8 cellular contexts compared by ENCODE assay signal in the genomic region with DNA sequence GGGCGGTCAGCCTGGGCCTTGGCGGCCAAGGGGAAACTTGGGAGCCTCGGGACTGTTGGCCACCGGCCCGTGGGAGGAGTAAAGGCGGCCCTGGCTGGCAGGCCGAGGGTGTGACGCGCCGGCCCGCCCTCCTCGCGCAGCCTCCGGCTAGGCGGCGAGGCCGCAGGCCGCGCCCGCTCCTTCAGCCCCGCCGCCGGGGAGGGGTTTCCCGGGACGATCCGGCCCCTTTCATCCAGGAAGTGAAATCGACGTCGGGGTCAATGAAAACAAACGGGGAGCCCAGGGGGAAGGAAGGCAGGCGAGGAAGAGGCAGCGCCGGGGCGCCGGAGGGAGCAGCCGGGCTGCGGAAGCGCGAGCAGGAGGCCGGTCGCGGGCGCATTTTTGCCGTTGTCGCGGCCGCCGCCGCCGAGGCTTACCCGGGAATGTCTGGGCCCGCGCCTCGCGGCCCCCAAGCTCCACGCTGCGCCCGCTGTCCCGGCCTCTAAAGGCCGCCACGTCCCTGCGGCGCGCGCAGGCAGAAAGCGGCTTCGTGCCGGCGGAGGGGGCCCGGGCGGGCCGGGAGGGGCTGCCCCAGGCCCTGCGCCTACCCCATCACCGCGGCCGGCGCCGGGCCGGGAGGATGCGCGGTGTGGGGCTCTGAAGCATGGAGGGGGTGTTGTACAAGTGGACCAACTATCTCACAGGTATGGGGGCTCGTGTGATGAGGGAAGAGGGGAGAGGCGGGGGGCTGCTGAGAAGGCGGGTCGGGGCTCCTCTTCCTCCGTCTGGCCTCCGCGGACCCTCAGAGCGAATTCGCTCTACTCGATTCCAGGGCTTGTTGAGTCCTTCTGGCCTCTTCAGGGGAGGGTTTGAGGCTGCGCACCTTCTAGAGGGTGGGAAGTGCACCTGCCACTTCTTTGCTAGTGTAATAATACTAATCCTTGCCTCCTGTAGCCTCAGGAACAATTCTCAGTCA. TPM values are rescaled to one million over a fixed set of nuclear protein-coding genes. Genes with fewer than 3 reads are reported as not detected.
A peak's percentile ranks its signal among the peaks of the same experiment; 100 is the strongest.
DNase-seq lines count a peak whose midpoint lies in the region; ATAC-seq and TF ChIP-seq lines count a peak whose summit lies in the region.

A gene (plus strand): TSS at position 231 of the 955 bp plus-strand sequence. CDS start 413 bp downstream, at position 644.

- no peaks in the 10 kb centered on the region for H3K9me3 ChIP-seq in BE2C

- H3K4me3 ChIP-seq in BE2C (ENCODE audit: low read depth, low read length), result peak within 1 kb of the TSS; percentile 63

- intact Hi-C loops in left colon (cut with DNase I, micrococcal nuclease), result no loop called here

- ATAC-seq in HG03439 (IDR thresholded peaks at IDR 0.05; ENCODE audit: unreplicated experiment) (peak; percentile 73), left colon (peak; percentile 90)

- peaks cover 4% of the 10 kb centered on the region; the same call in 1 of the 2 replicates for H3K4me1 ChIP-seq in BE2C

- no peaks in the 10 kb centered on the region for H3K36me3 ChIP-seq in BE2C

- H3K27ac ChIP-seq in cingulate gyrus (ENCODE audit: low read depth, low read length), result peak within 1 kb of the TSS; percentile 92

- DNase-seq in BE2C (peak; percentile 91), GM19238 (ENCODE audit: insufficient read length, low spot score) (peak; percentile 75), NCI-H524 (lab: John Stamatoyannopoulos, UW) (peak; percentile 73 to 83), left colon (peak; percentile 96 to 97)
- peak; percentile 79 for DNase-seq in activated CD4-positive, alpha-beta T cell treated with anti-CD3 and anti-CD28 coated beads for 48 hours
- peak; percentile 70 for DNase-seq in stimulated activated CD4-positive, alpha-beta T cell treated with anti-CD3 and anti-CD28 coated beads, Interleukin-1b, Interleukin-23, amount 100 ng/mL, for 48 hours

- TF ChIP-seq CTCF in BE2C (IDR thresholded peaks at IDR 0.05; ENCODE audit: low read depth, low read length), result no peak

- H3K27me3 ChIP-seq in BE2C, result no peaks in the 10 kb centered on the region

RNA-seq across cellular contexts. Expression of the gene that starts here (rescaled TPM):
- polyA plus RNA-seq in BE2C (2012; ENCODE audit: insufficient read depth, insufficient read length, low read depth), result 5.3 TPM
- total RNA-seq in left colon, result 10 to 100 TPM; 17.7 to 31.9 TPM

Comparison
In these comparisons a context has a peak if more than half of its experiments do, and no peak if none do; other contexts are left out.
1. Peak in every context shown above with its lines: DNase-seq, ATAC-seq, H3K4me3 ChIP-seq and H3K27ac ChIP-seq.